In the genomic region with DNA sequence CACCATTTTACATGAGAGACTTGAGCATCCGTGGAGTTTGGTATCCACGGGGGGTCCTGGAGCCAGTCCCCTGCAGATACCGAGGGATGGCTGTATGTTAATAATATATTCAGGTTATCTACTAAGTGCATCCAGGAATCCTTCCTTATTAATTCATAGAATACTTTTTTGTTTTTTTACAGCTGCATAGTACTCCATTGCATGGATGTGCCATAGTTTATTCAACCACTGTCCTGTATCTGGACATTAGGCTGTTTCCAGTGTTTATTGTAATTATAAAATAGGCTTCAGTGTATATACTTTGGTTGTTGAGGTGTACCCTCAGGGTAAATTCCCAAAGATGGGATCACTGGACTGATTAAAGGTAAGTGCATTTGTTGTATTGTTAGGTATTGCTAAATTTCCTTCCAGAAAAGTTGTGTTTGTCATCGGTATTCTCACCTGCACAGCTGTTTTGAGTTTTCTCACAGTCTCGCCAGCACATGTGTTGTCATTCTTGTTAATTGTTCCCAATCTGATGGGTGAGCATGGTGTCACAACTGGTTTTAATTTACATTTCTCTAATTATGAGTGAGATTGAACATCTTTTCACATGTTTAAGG, we compare ENCODE assay signal across 32 cellular contexts.
"Had no signal": no experiment of that assay in that cellular context is flagged by ENCODE, and none has a peak within 500 bp of the region (broad histone marks: within the 10 kb centered on the region; RNA-seq: fewer than 3 reads in every experiment).

No MANE protein-coding gene starts in this region.

- DNase-seq: activated CD4-positive, alpha-beta memory T cell treated with anti-CD3 and anti-CD28 coated beads, Interleukin-2, amount 10 ng/mL, durations not matched to agents 7 days and 5 days; activated CD4-positive, alpha-beta T cell treated with anti-CD3 and anti-CD28 coated beads for 1 hour; activated CD4-positive, alpha-beta T cell treated with anti-CD3 and anti-CD28 coated beads for 4 hours; activated CD4-positive, alpha-beta T cell treated with anti-CD3 and anti-CD28 coated beads, Interleukin-2, amount 10 ng/mL, durations not matched to agents 7 days and 5 days; activated CD4-positive, alpha-beta T cell treated with anti-CD3 and anti-CD28 coated beads, Interleukin-2, amount 50 U/mL, for 4 hours; activated CD8-positive, alpha-beta memory T cell treated with anti-CD3 and anti-CD28 coated beads, Interleukin-2, amount 50 U/mL, for 48 hours; activated effector memory CD4-positive, alpha-beta T cell treated with Interleukin-2 at 50 U/mL for 16 hours; activated gamma-delta T cell treated with Interleukin-2 at 50 U/mL for 16 hours; activated naive CD4-positive, alpha-beta T cell treated with anti-CD3 and anti-CD28 coated beads, Interleukin-2, amount 50 U/mL, for 16 hours; activated naive CD4-positive, alpha-beta T cell treated with Interleukin-2 at 50 U/mL for 16 hours; activated T-cell treated with anti-CD3 and anti-CD28 coated beads for 4 hours; activated T-cell treated with anti-CD3 and anti-CD28 coated beads, Interleukin-2, amount 50 U/mL, for 24 hours; activated T-cell treated with anti-CD3 and anti-CD28 coated beads, Interleukin-2, amount 50 U/mL, for 72 hours; amniotic stem cell; anterior cingulate cortex; brain microvascular endothelial cell; dorsolateral prefrontal cortex; effector memory CD4-positive, alpha-beta T cell; endodermal cell; erythroblast; esophagus squamous epithelium; foreskin melanocyte; heart right ventricle; T-cell had no signal

- FAIRE-seq: astrocyte, bronchial epithelial cell had no signal

- H3K27me3 ChIP-seq: brain microvascular endothelial cell, dorsolateral prefrontal cortex, esophagus squamous epithelium, gastroesophageal sphincter had no signal

- H3K36me3 ChIP-seq: brain microvascular endothelial cell, esophagus squamous epithelium, gastroesophageal sphincter, heart right ventricle had no signal

- H3K4me1 ChIP-seq: esophagus squamous epithelium had no signal

- H3K27me3 Mint-ChIP-seq: activated CD4-positive, alpha-beta memory T cell treated with anti-CD3 and anti-CD28 coated beads, Interleukin-2, amount 10 ng/mL, durations not matched to agents 7 days and 5 days; activated CD4-positive, alpha-beta T cell treated with anti-CD3 and anti-CD28 coated beads, Interleukin-2, amount 10 ng/mL, durations not matched to agents 7 days and 5 days; activated naive CD8-positive, alpha-beta T cell; activated T-cell treated with anti-CD3 and anti-CD28 coated beads, Interleukin-2, amount 50 U/mL, for 24 hours; central memory CD8-positive, alpha-beta T cell; T-cell had no signal

- H3K27ac Mint-ChIP-seq: activated CD4-positive, alpha-beta memory T cell treated with anti-CD3 and anti-CD28 coated beads, Interleukin-2, amount 10 ng/mL, durations not matched to agents 7 days and 5 days; activated CD4-positive, alpha-beta T cell treated with anti-CD3 and anti-CD28 coated beads, Interleukin-2, amount 10 ng/mL, durations not matched to agents 7 days and 5 days; activated naive CD8-positive, alpha-beta T cell; activated T-cell treated with anti-CD3 and anti-CD28 coated beads, Interleukin-2, amount 50 U/mL, for 24 hours; activated T-cell treated with anti-CD3 and anti-CD28 coated beads, Interleukin-2, amount 50 U/mL, for 72 hours; dendritic cell treated with granulocyte-macrophage colony-stimulating factor and Interleukin-4, amounts not matched to agents 40 ng/mL and 50 ng/mL, for 4 days; endodermal cell; T-cell; T-helper 1 cell treated with Interleukin-12 subunit alpha and Interleukin-12 subunit beta and Interleukin-4 antibody, amounts not matched to agents 30 μg/mL and 1 μg/mL, for 36 hours had no signal

- H3K4me3 Mint-ChIP-seq: activated CD4-positive, alpha-beta memory T cell treated with anti-CD3 and anti-CD28 coated beads, Interleukin-2, amount 10 ng/mL, durations not matched to agents 7 days and 5 days; activated CD4-positive, alpha-beta T cell treated with anti-CD3 and anti-CD28 coated beads, Interleukin-2, amount 10 ng/mL, durations not matched to agents 7 days and 5 days; activated naive CD8-positive, alpha-beta T cell; activated T-cell treated with anti-CD3 and anti-CD28 coated beads, Interleukin-2, amount 50 U/mL, for 24 hours; activated T-cell treated with anti-CD3 and anti-CD28 coated beads, Interleukin-2, amount 50 U/mL, for 72 hours; central memory CD8-positive, alpha-beta T cell; dendritic cell treated with granulocyte-macrophage colony-stimulating factor and Interleukin-4, amounts not matched to agents 40 ng/mL and 50 ng/mL, for 4 days; endodermal cell; T-cell; T-helper 1 cell treated with Interleukin-12 subunit alpha and Interleukin-12 subunit beta and Interleukin-4 antibody, amounts not matched to agents 30 μg/mL and 1 μg/mL, for 36 hours had no signal

- H3K27ac ChIP-seq: brain microvascular endothelial cell, coronary artery, dorsolateral prefrontal cortex, esophagus squamous epithelium, gastroesophageal sphincter, heart right ventricle had no signal

- ATAC-seq: activated T-cell treated with anti-CD3 and anti-CD28 coated beads, Interleukin-2, amount 50 U/mL, for 72 hours; gastroesophageal sphincter; heart right ventricle; T-cell had no signal

- H3K9me3 ChIP-seq: esophagus squamous epithelium, gastroesophageal sphincter, heart right ventricle had no signal

- H3K4me3 ChIP-seq: coronary artery, dorsolateral prefrontal cortex, esophagus squamous epithelium, gastroesophageal sphincter, heart right ventricle had no signal

- H3K9me3 Mint-ChIP-seq: activated CD4-positive, alpha-beta memory T cell treated with anti-CD3 and anti-CD28 coated beads, Interleukin-2, amount 10 ng/mL, durations not matched to agents 7 days and 5 days; activated CD4-positive, alpha-beta T cell treated with anti-CD3 and anti-CD28 coated beads, Interleukin-2, amount 10 ng/mL, durations not matched to agents 7 days and 5 days; activated T-cell treated with anti-CD3 and anti-CD28 coated beads, Interleukin-2, amount 50 U/mL, for 24 hours; activated T-cell treated with anti-CD3 and anti-CD28 coated beads, Interleukin-2, amount 50 U/mL, for 72 hours; central memory CD8-positive, alpha-beta T cell; dendritic cell treated with granulocyte-macrophage colony-stimulating factor and Interleukin-4, amounts not matched to agents 40 ng/mL and 50 ng/mL, for 4 days; endodermal cell; T-cell; T-helper 1 cell treated with Interleukin-12 subunit alpha and Interleukin-12 subunit beta and Interleukin-4 antibody, amounts not matched to agents 30 μg/mL and 1 μg/mL, for 36 hours had no signal
